8 cellular contexts compared by ENCODE assay signal in the genomic region with DNA sequence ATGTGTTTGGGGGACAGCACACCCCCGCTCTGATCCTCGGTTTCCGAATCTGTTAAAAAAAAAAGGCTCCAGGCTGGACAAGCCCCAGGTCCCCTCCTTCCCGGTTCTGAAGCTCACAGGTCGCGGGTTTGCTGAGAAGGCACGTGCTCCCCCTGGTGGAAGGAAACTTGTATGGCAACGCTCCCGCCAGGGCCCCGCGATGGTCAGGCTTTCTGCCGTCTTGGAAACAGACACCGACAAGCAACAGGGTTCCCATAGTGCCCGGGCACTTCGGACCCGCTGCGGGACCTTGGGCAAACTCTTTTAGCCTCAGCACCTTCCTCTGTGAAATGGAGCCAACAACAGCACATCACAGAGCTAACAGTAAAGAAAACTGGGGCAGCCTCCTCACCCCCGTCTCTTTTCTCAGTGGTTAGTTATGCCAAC.
DNase-seq lines count a peak whose midpoint lies in the region; ATAC-seq and TF ChIP-seq lines count a peak whose summit lies in the region.

No MANE protein-coding gene starts in this region.

- peak; percentile 36 to 67 (median 53) for DNase-seq in CD8-positive, alpha-beta memory T cell
- DNase-seq in IMR-90 (peak; percentile 53), activated T-cell treated with anti-CD3 and anti-CD28 coated beads for 1 hour (ENCODE audit: low read depth) (peak; percentile 57)
- DNase-seq in naive thymus-derived CD8-positive, alpha-beta T cell = peak; percentile 32 to 80 (median 61)

- H2AK9ac ChIP-seq in IMR-90 (replicated peaks; ENCODE audit: low read depth, low read length, poor library complexity) = no peak overlapping the region

- no peak overlapping the region for H4K91ac ChIP-seq in IMR-90 (ENCODE audit: insufficient read depth, low read depth, low read length)

- H3K9me3 ChIP-seq in CD8-positive, alpha-beta memory T cell (ENCODE audit: low read length) = no peaks in the 10 kb centered on the region
- H3K9me3 ChIP-seq in IMR-90 (ENCODE audit: control insufficient read depth, insufficient read depth, low read length) (no peaks in the 10 kb centered on the region), OCI-LY1 (ENCODE audit: low read length) (no peaks in the 10 kb centered on the region)

- 0% methylated on average over 9 of the region's 18 CpGs; no CpG with 5 or more reads in 1 of the 2 experiments for WGBS in IMR-90 (ENCODE audit: extremely low coverage in 2 of 2, insufficient read length in 1 of 2), 2 experiments

- H3K9me1 ChIP-seq in IMR-90 (ENCODE audit: insufficient read depth, low read length) = peaks cover 2% of the 10 kb centered on the region

- H3K27me3 Mint-ChIP-seq in CD8-positive, alpha-beta memory T cell = peaks cover 23 to 53% of the 10 kb centered on the region in 2 donors
- peaks cover 33 to 71% (median 53%) of the 10 kb centered on the region in 5 donors for H3K27me3 Mint-ChIP-seq in naive thymus-derived CD8-positive, alpha-beta T cell
- peaks cover 62% of the 10 kb centered on the region for H3K27me3 Mint-ChIP-seq in stimulated activated memory B cell treated with anti-CD40 and anti-IgM and Interleukin-4, amounts not matched to agents 10 μg/mL and 1 μg/mL and 100 μg/mL, for 72 hours

- no peak overlapping the region for H2BK5ac ChIP-seq in IMR-90 (ENCODE audit: low read depth, low read length, poor library complexity, severe bottlenecking)

- no peaks in the 10 kb centered on the region for H3K36me3 Mint-ChIP-seq in CD8-positive, alpha-beta memory T cell
- H3K36me3 Mint-ChIP-seq in naive thymus-derived CD8-positive, alpha-beta T cell = no peaks in the 10 kb centered on the region
- no peaks in the 10 kb centered on the region for H3K36me3 Mint-ChIP-seq in stimulated activated memory B cell treated with anti-CD40 and anti-IgM and Interleukin-4, amounts not matched to agents 10 μg/mL and 1 μg/mL and 100 μg/mL, for 72 hours

- TF ChIP-seq POLR2A in IMR-90 (IDR thresholded peaks at IDR 0.05; ENCODE audit: low read depth, low read length) = no peak

- no peak overlapping the region for H2AK5ac ChIP-seq in IMR-90 (ENCODE audit: low read depth, low read length)

- H3K18ac ChIP-seq in IMR-90 (ENCODE audit: low read depth, low read length) = no peak overlapping the region

- no peak overlapping the region for H3K56ac ChIP-seq in IMR-90 (ENCODE audit: extremely low read depth, insufficient read depth, low read length)

- H3F3A ChIP-seq in OCI-LY1 (ENCODE audit: insufficient read depth, low read length) = no peaks in the 10 kb centered on the region

- in situ Hi-C loops in IMR-90 (cut with MboI; ENCODE audit: low sequenced_read_pairs) = loop anchor here (10.0 to 25.0 kb wide), 3 partner anchors 307 to 530 kb away; no protein-coding TSS in a partner anchor

- POLR2A ChIA-PET in CD8-positive, alpha-beta memory T cell (lab: Charles Lee) = no interaction called here
- POLR2A ChIA-PET in IMR-90 (lab: Charles Lee; ENCODE audit: unreplicated experiment) = no interaction called here
- POLR2A ChIA-PET in naive thymus-derived CD8-positive, alpha-beta T cell (lab: Charles Lee) = no interaction called here

- H3K27ac ChIP-seq in CD8-positive, alpha-beta memory T cell (ENCODE audit: low read depth, low read length) = no peak overlapping the region
- H3K27ac ChIP-seq in IMR-90 (ENCODE audit: insufficient read depth, low read length) (no peak overlapping the region), OCI-LY1 (ENCODE audit: low read depth, low read length, poor library complexity, severe bottlenecking) (no peak overlapping the region)

- peak; percentile 61 for TF ChIP-seq RAD21 in IMR-90 (IDR thresholded peaks at IDR 0.05; ENCODE audit: low read length)

- no peak overlapping the region for H3K4me3 ChIP-seq in CD8-positive, alpha-beta memory T cell (ENCODE audit: low read length)
- no peak overlapping the region for H3K4me3 ChIP-seq in IMR-90 (ENCODE audit: insufficient read depth, low read depth, low read length)
- no peak overlapping the region for H3K4me3 ChIP-seq in OCI-LY1 (ENCODE audit: low read depth, low read length, poor library complexity, severe bottlenecking)

- no peak overlapping the region for H3K27ac Mint-ChIP-seq in CD8-positive, alpha-beta memory T cell
- no peak overlapping the region for H3K27ac Mint-ChIP-seq in naive thymus-derived CD8-positive, alpha-beta T cell
- H3K27ac Mint-ChIP-seq in stimulated activated memory B cell treated with anti-CD40 and anti-IgM and Interleukin-4, amounts not matched to agents 10 μg/mL and 1 μg/mL and 100 μg/mL, for 72 hours = no peak overlapping the region

- no peak overlapping the region for H2BK20ac ChIP-seq in IMR-90 (ENCODE audit: low read depth, low read length)

- no peak overlapping the region for H3K4me3 Mint-ChIP-seq in CD8-positive, alpha-beta memory T cell
- H3K4me3 Mint-ChIP-seq in naive thymus-derived CD8-positive, alpha-beta T cell = no peak overlapping the region
- H3K4me3 Mint-ChIP-seq in stimulated activated memory B cell treated with anti-CD40 and anti-IgM and Interleukin-4, amounts not matched to agents 10 μg/mL and 1 μg/mL and 100 μg/mL, for 72 hours = no peak overlapping the region

- CTCF ChIA-PET in CD8-positive, alpha-beta memory T cell (lab: Charles Lee) = interaction anchor here (0.9 to 5.3 kb wide), 19 partner anchors 10 to 378 kb away, joined by 3 to 52 read pairs (median 5); no protein-coding TSS in a partner anchor
- CTCF ChIA-PET in IMR-90 (lab: Yijun Ruan, JAX) = interaction anchor here (0.6 to 2.5 kb wide), 11 partner anchors 9 to 534 kb away, joined by 3 to 20 read pairs (median 3); no protein-coding TSS in a partner anchor

- peak overlapping the region; percentile 58 for H2AFZ ChIP-seq in IMR-90 (replicated peaks; ENCODE audit: low read length, poor library complexity)
- H2AFZ ChIP-seq in OCI-LY1 (ENCODE audit: low read length) = no peak overlapping the region

- no peak overlapping the region for H4K5ac ChIP-seq in IMR-90 (ENCODE audit: low read depth, low read length)

- H2BK120ac ChIP-seq in IMR-90 (ENCODE audit: low read depth, low read length) = no peak overlapping the region

- H3K4ac ChIP-seq in IMR-90 (ENCODE audit: low read depth, low read length) = no peak overlapping the region

- H3K4me1 Mint-ChIP-seq in CD8-positive, alpha-beta memory T cell = peaks cover 2 to 8% (median 8%) of the 10 kb centered on the region in 3 donors
- peaks cover 0 to 10% (median under 1%) of the 10 kb centered on the region in 4 donors for H3K4me1 Mint-ChIP-seq in naive thymus-derived CD8-positive, alpha-beta T cell
- peaks cover 21% of the 10 kb centered on the region for H3K4me1 Mint-ChIP-seq in stimulated activated memory B cell treated with anti-CD40 and anti-IgM and Interleukin-4, amounts not matched to agents 10 μg/mL and 1 μg/mL and 100 μg/mL, for 72 hours

- H2BK15ac ChIP-seq in IMR-90 (ENCODE audit: low read depth, low read length) = no peak overlapping the region

- BruUV-seq in IMR-90 (replicated peaks; lab: Mats Ljungman, UMichigan) = no TSS peak

- intact Hi-C loops in IMR-90 (cut with micrococcal nuclease) = loop anchor here (1.0 to 5.0 kb wide), 5 partner anchors 204 to 600 kb away; no protein-coding TSS in a partner anchor

- no peaks in the 10 kb centered on the region for H3K79me2 ChIP-seq in OCI-LY1 (ENCODE audit: insufficient read depth, low read length)

- H3K27me3 ChIP-seq in CD8-positive, alpha-beta memory T cell (ENCODE audit: insufficient read depth, low read length, poor library complexity, severe bottlenecking) = peaks cover 33% of the 10 kb centered on the region
- H3K27me3 ChIP-seq in IMR-90 (ENCODE audit: control insufficient read depth, insufficient read depth, low read length) = peaks cover 16% of the 10 kb centered on the region; the same call in 1 of the 2 replicates
- peaks cover 8% of the 10 kb centered on the region; the same call in 1 of the 2 replicates for H3K27me3 ChIP-seq in OCI-LY1 (ENCODE audit: insufficient read depth, low read length)

- H4K8ac ChIP-seq in IMR-90 (ENCODE audit: low read depth in 2 of 2, low read length in 2 of 2) = no peak overlapping the region

- peak; percentile 80 for ATAC-seq in IMR-90 (ENCODE audit: low read depth)
- ATAC-seq in esophagus mucosa = peak; percentile 62
- ATAC-seq in naive thymus-derived CD8-positive, alpha-beta T cell = peak; percentile 54 to 60
- peak; percentile 64 for ATAC-seq in stimulated activated memory B cell treated with anti-CD40 and anti-IgM and Interleukin-4, amounts not matched to agents 10 μg/mL and 1 μg/mL and 100 μg/mL, for 72 hours
- no peak for ATAC-seq in GM21423 (IDR thresholded peaks at IDR 0.05; ENCODE audit: unreplicated experiment)

- H3K14ac ChIP-seq in IMR-90 (replicated peaks; ENCODE audit: low read depth, low read length) = no peak overlapping the region

- H3K23ac ChIP-seq in IMR-90 (ENCODE audit: low read depth, low read length) = no peak overlapping the region

- H3K4me1 ChIP-seq in CD8-positive, alpha-beta memory T cell (ENCODE audit: insufficient read depth, low read length) = peaks cover 4% of the 10 kb centered on the region
- H3K4me1 ChIP-seq in IMR-90 (ENCODE audit: control insufficient read depth, insufficient read depth, low read length) = no peaks in the 10 kb centered on the region
- H3K4me1 ChIP-seq in OCI-LY1 (ENCODE audit: insufficient read depth, low read length, severe bottlenecking) = no peaks in the 10 kb centered on the region

- H3K79me1 ChIP-seq in IMR-90 (ENCODE audit: low read depth in 1 of 2, low read length in 2 of 2) = no peaks in the 10 kb centered on the region

- H3K9ac ChIP-seq in IMR-90 (ENCODE audit: low read depth, low read length) (no peak overlapping the region), OCI-LY1 (ENCODE audit: low read length) (no peak overlapping the region)

- dilution Hi-C loops in IMR-90 (cut with HindIII; ENCODE audit: low sequenced_read_pairs, unreplicated experiment) = no loop called here

- no peaks in the 10 kb centered on the region for H3K36me3 ChIP-seq in CD8-positive, alpha-beta memory T cell (ENCODE audit: insufficient read depth, low read length)
- no peaks in the 10 kb centered on the region for H3K36me3 ChIP-seq in IMR-90 (ENCODE audit: control insufficient read depth, insufficient read depth, low read length)
- H3K36me3 ChIP-seq in OCI-LY1 (ENCODE audit: insufficient read depth, low read length) = no peaks in the 10 kb centered on the region

- H3K9me2 ChIP-seq in OCI-LY1 (ENCODE audit: low read depth, low read length) = no peaks in the 10 kb centered on the region

- H3K4me2 ChIP-seq in IMR-90 (ENCODE audit: low read depth, low read length) = no peak overlapping the region
- H3K4me2 ChIP-seq in OCI-LY1 (ENCODE audit: low read length) = no peak overlapping the region

- no peaks in the 10 kb centered on the region for H4K20me1 ChIP-seq in IMR-90 (ENCODE audit: insufficient read depth, low read length)
- no peaks in the 10 kb centered on the region for H4K20me1 ChIP-seq in OCI-LY1 (ENCODE audit: insufficient read depth, low read length)

- H3K9me3 Mint-ChIP-seq in CD8-positive, alpha-beta memory T cell = no peaks in the 10 kb centered on the region
- H3K9me3 Mint-ChIP-seq in naive thymus-derived CD8-positive, alpha-beta T cell = no peaks in the 10 kb centered on the region
- H3K9me3 Mint-ChIP-seq in stimulated activated memory B cell treated with anti-CD40 and anti-IgM and Interleukin-4, amounts not matched to agents 10 μg/mL and 1 μg/mL and 100 μg/mL, for 72 hours = no peaks in the 10 kb centered on the region

- TF ChIP-seq CTCF in IMR-90 (conservative IDR thresholded peaks at IDR 0.05; ENCODE audit: low read depth, low read length) = peak; percentile 80
- peak; percentile 74 for TF ChIP-seq CTCF in OCI-LY1 (IDR thresholded peaks at IDR 0.05; ENCODE audit: low read length)
